Comparison of ENCODE assay signal across 1 cellular context in the genomic region with DNA sequence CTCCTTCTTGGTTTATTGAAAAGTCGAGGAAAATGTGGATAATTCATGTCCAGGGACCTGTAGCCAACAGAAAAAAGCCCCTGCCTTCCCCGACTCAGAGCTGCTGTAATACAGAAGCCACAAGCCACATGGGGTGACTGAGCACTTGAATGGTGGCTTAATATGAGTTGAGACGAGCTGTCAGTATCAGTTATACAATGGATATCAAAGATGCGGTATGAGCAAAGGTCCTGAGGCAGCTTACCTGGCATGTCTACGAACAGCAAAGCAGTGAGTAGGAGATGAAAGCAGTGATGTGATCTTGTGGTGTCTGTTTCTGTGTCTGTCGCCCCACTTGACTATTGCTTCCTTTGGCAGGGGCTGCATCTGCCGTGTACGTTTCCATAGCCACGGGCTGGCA.
TF ChIP-seq lines count a peak whose summit lies in the region.

No MANE protein-coding gene starts in this region.

TF ChIP-seq in GM12878, 131 proteins besides CTCF, POLR2A, EP300 and RAD21:
- TF ChIP-seq, protein P1, sequence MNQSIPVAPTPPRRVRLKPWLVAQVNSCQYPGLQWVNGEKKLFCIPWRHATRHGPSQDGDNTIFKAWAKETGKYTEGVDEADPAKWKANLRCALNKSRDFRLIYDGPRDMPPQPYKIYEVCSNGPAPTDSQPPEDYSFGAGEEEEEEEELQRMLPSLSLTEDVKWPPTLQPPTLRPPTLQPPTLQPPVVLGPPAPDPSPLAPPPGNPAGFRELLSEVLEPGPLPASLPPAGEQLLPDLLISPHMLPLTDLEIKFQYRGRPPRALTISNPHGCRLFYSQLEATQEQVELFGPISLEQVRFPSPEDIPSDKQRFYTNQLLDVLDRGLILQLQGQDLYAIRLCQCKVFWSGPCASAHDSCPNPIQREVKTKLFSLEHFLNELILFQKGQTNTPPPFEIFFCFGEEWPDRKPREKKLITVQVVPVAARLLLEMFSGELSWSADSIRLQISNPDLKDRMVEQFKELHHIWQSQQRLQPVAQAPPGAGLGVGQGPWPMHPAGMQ (IDR thresholded peaks at IDR 0.05; ENCODE audit: borderline replicate concordance), result no peak
- 0 out of 2 replicates have a peak, but pooled peaks have one; percentile 16 for TF ChIP-seq SMARCA5 (IDR thresholded peaks at IDR 0.05)
